8 cellular contexts compared by ENCODE assay signal in the genomic region with DNA sequence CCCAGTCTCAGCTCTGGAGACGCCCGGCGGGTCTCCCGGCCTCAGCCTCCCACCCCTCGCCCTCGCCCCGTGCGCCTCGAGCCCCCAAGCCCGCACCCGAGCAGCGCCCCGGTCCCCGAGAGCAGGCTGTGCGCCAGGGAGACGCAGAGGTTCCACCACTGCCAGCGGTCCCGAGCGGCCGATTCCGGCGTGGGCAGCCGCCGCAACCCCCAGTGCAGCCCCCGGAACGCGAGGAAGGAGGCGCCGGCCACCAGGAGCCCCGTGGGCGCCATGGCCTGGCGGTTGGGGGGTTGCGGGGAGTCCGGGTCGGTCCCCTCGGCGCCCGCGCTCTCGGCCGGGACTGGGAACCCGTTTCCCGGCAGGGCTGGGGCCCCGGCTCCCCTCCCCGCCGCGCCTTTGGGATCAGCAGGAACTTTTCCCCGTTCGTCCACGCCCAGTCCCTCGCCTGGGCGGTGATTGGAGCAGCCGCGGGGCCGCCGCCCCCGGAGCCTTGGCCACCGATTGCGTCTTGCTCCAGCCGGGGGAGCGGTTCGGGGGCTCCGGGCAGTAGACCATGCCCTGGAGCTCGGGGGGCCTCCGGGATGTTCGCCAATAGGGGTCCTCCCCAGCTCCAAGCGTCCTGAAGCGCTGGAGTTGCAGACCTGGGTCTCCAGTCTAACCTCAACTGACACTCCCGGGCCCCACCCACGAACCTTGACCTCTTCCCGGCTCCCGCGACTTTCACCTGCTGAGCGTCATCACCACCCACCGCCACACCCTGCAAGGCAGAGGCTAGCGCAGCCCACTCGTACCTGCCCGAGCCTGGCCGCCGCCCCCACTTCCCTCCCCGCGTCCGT. TPM values are rescaled to one million over a fixed set of nuclear protein-coding genes. Genes with fewer than 3 reads are reported as not detected.
A peak's percentile ranks its signal among the peaks of the same experiment; 100 is the strongest.
DNase-seq lines count a peak whose midpoint lies in the region; TF ChIP-seq lines count a peak whose summit lies in the region.

A gene with protein sequence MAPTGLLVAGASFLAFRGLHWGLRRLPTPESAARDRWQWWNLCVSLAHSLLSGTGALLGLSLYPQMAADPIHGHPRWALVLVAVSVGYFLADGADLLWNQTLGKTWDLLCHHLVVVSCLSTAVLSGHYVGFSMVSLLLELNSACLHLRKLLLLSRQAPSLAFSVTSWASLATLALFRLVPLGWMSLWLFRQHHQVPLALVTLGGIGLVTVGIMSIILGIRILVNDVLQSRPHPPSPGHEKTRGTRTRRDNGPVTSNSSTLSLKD (minus strand): TSS at position 407 of the 836 bp plus-strand sequence. CDS start 135 bp downstream, at position 272.

- H3K27me3 ChIP-seq in SK-N-SH (ENCODE audit: insufficient read depth) (no peaks in the 10 kb centered on the region), mononuclear cell (ENCODE audit: insufficient read depth, low read length) (peaks cover 7% of the 10 kb centered on the region), uterus (no peaks in the 10 kb centered on the region), Karpas-422 (ENCODE audit: low read length) (no peaks in the 10 kb centered on the region)

- peak within 1 kb of the TSS; percentile 74 for H3K4me3 Mint-ChIP-seq in activated naive CD4-positive, alpha-beta T cell treated with anti-CD3 and anti-CD28 coated beads, Interleukin-2, amount 50 U/mL, for 24 hours

- CTCF ChIA-PET in SK-N-SH (lab: Yijun Ruan, JAX) = interaction anchor here (1.1 to 1.8 kb wide), 2 partner anchors 7 to 11 kb away, joined by 3 to 8 read pairs; no protein-coding TSS in a partner anchor

- peaks cover 43% of the 10 kb centered on the region for H3F3A ChIP-seq in SK-N-SH (replicated peaks; ENCODE audit: insufficient read depth)

- peaks cover 2% of the 10 kb centered on the region for H3K36me3 Mint-ChIP-seq in activated naive CD4-positive, alpha-beta T cell treated with anti-CD3 and anti-CD28 coated beads, Interleukin-2, amount 50 U/mL, for 24 hours

- H4K20me1 ChIP-seq in SK-N-SH (ENCODE audit: insufficient read depth) = peaks cover 47% of the 10 kb centered on the region
- H4K20me1 ChIP-seq in Karpas-422 (ENCODE audit: insufficient read depth, low read depth, low read length) = no peaks in the 10 kb centered on the region; the same call in 1 of the 2 replicates

- intact Hi-C loops in uterus (cut with DNase I; ENCODE audit: low total_unique reads) = no loop called here

- peak within 1 kb of the TSS; percentile 68 to 77 for H3K4me3 ChIP-seq in SK-N-SH (ENCODE audit: low read depth in 2 of 2, low read length in 1 of 2)
- peak within 1 kb of the TSS; percentile 51 for H3K4me3 ChIP-seq in epithelial cell of esophagus (ENCODE audit: low read length)
- peak within 1 kb of the TSS; percentile 34 for H3K4me3 ChIP-seq in mononuclear cell (ENCODE audit: low read length)
- H3K4me3 ChIP-seq in uterus = peak within 1 kb of the TSS; percentile 45 to 63
- no peak within 1 kb of the TSS for H3K4me3 ChIP-seq in Karpas-422 (ENCODE audit: low read length)

- H3K9me2 ChIP-seq in SK-N-SH (no peaks in the 10 kb centered on the region), Karpas-422 (replicated peaks; ENCODE audit: insufficient read depth, low read length) (no peaks in the 10 kb centered on the region)

- POLR2A ChIA-PET in SK-N-SH (lab: Yijun Ruan, JAX) = interaction anchor here (1.6 kb wide), 1 partner anchor 41 kb away, joined by 3 read pairs; no protein-coding TSS in a partner anchor

- H3K27ac Mint-ChIP-seq in activated naive CD4-positive, alpha-beta T cell treated with anti-CD3 and anti-CD28 coated beads, Interleukin-2, amount 50 U/mL, for 24 hours = no peak within 1 kb of the TSS

- peaks cover 46% of the 10 kb centered on the region for H3K79me2 ChIP-seq in SK-N-SH (ENCODE audit: insufficient read depth)
- H3K79me2 ChIP-seq in Karpas-422 (ENCODE audit: low read length) = no peaks in the 10 kb centered on the region

- no peak for TF ChIP-seq RAD21 in SK-N-SH (IDR thresholded peaks at IDR 0.05; ENCODE audit: low read length)

- H3K4me2 ChIP-seq in SK-N-SH (peak within 1 kb of the TSS; percentile 88), Karpas-422 (ENCODE audit: low read depth, low read length, poor library complexity, severe bottlenecking) (no peak within 1 kb of the TSS)

- peak within 1 kb of the TSS; percentile 63; the same call in 1 of the 2 replicates for H2AFZ ChIP-seq in SK-N-SH (ENCODE audit: low read depth)
- no peak within 1 kb of the TSS for H2AFZ ChIP-seq in Karpas-422 (ENCODE audit: low read length)

- WGBS in SK-N-SH (ENCODE audit: low lambda C conversion rate) = 13% methylated on average over 32 of the region's 83 CpGs

- H3K9me3 ChIP-seq in SK-N-SH (no peaks in the 10 kb centered on the region), mononuclear cell (ENCODE audit: low read depth, low read length) (no peaks in the 10 kb centered on the region), uterus (no peaks in the 10 kb centered on the region), Karpas-422 (ENCODE audit: low read length) (no peaks in the 10 kb centered on the region)

- DNase-seq in activated naive CD4-positive, alpha-beta T cell treated with anti-CD3 and anti-CD28 coated beads, Interleukin-2, amount 50 U/mL, for 16 hours = no peak
- DNase-seq in SK-N-SH = peak; percentile 87
- DNase-seq in epithelial cell of esophagus (ENCODE audit: low read depth) = peak; percentile 77
- DNase-seq in uterus = peak; percentile 70 to 80
- DNase-seq in Karpas-422 = no peak
- no peak for DNase-seq in foreskin melanocyte

- no peaks in the 10 kb centered on the region for H3K9me3 Mint-ChIP-seq in activated naive CD4-positive, alpha-beta T cell treated with anti-CD3 and anti-CD28 coated beads, Interleukin-2, amount 50 U/mL, for 24 hours

- peaks cover 21% of the 10 kb centered on the region for H3K4me1 Mint-ChIP-seq in activated naive CD4-positive, alpha-beta T cell treated with anti-CD3 and anti-CD28 coated beads, Interleukin-2, amount 50 U/mL, for 24 hours

- peak within 1 kb of the TSS; percentile 60 for H3K9ac ChIP-seq in SK-N-SH
- H3K9ac ChIP-seq in Karpas-422 (ENCODE audit: low read length) = no peak within 1 kb of the TSS

- H3K4me1 ChIP-seq in SK-N-SH (ENCODE audit: control insufficient read depth in 1 of 2, insufficient read depth in 2 of 2, low read depth in 1 of 2, low read length in 1 of 2) (peaks cover 13 to 23% of the 10 kb centered on the region in 2 experiments; a peak in 3 of 4 replicates), mononuclear cell (ENCODE audit: insufficient read depth, low read length) (peaks cover 36% of the 10 kb centered on the region), uterus (peaks cover 0 to 8% of the 10 kb centered on the region in 2 donors), Karpas-422 (ENCODE audit: low read length) (peaks cover 7% of the 10 kb centered on the region)

- H3K27me3 Mint-ChIP-seq in activated naive CD4-positive, alpha-beta T cell treated with anti-CD3 and anti-CD28 coated beads, Interleukin-2, amount 50 U/mL, for 24 hours = peaks cover 12% of the 10 kb centered on the region

- TF ChIP-seq POLR2A in uterus (IDR thresholded peaks at IDR 0.05) = peak in 1 of 2 donors; percentile 53

- peak within 1 kb of the TSS; percentile 24 to 26; a peak in 2 of 4 replicates for H3K27ac ChIP-seq in SK-N-SH (ENCODE audit: low read depth in 2 of 2, low read length in 1 of 2)
- H3K27ac ChIP-seq in uterus = peak within 1 kb of the TSS; percentile 70 to 82
- H3K27ac ChIP-seq in Karpas-422 (ENCODE audit: low read length) = no peak within 1 kb of the TSS

- no peak for TF ChIP-seq EP300 in SK-N-SH (IDR thresholded peaks at IDR 0.05; ENCODE audit: borderline replicate concordance in 1 of 2, low read depth in 1 of 2, low read length in 1 of 2)

- no peak for TF ChIP-seq CTCF in SK-N-SH (IDR thresholded peaks at IDR 0.05)
- TF ChIP-seq CTCF in epithelial cell of esophagus (IDR thresholded peaks at IDR 0.05; ENCODE audit: insufficient read depth, low read depth, low read length, missing control alignments) = no peak
- TF ChIP-seq CTCF in uterus (IDR thresholded peaks at IDR 0.05) = no peak

- H3K36me3 ChIP-seq in SK-N-SH (replicated peaks in 1 of 2; ENCODE audit: control insufficient read depth in 1 of 2, insufficient read depth in 2 of 2, low read length in 1 of 2) (peaks cover 26 to 31% of the 10 kb centered on the region in 2 experiments), uterus (no peaks in the 10 kb centered on the region), Karpas-422 (ENCODE audit: insufficient read depth, low read length) (no peaks in the 10 kb centered on the region)

TF ChIP-seq in SK-N-SH, 30 proteins besides CTCF, POLR2A, EP300 and RAD21:
- TF ChIP-seq, protein P1, sequence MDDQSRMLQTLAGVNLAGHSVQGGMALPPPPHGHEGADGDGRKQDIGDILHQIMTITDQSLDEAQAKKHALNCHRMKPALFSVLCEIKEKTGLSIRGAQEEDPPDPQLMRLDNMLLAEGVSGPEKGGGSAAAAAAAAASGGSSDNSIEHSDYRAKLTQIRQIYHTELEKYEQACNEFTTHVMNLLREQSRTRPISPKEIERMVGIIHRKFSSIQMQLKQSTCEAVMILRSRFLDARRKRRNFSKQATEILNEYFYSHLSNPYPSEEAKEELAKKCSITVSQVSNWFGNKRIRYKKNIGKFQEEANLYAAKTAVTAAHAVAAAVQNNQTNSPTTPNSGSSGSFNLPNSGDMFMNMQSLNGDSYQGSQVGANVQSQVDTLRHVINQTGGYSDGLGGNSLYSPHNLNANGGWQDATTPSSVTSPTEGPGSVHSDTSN (IDR thresholded peaks at IDR 0.05) = peak; percentile 43; the same call in 1 of the 2 replicates
- TF ChIP-seq NRF1 (IDR thresholded peaks at IDR 0.05; ENCODE audit: low read depth, low read length) = no peak
- peak; percentile 23; the same call in 1 of the 2 replicates for TF ChIP-seq POLR2AphosphoS5 (IDR thresholded peaks at IDR 0.05; ENCODE audit: low read depth, low read length)
- peak; percentile 39; the same call in 1 of the 2 replicates for TF ChIP-seq SIN3A (IDR thresholded peaks at IDR 0.05; ENCODE audit: borderline replicate concordance, low read depth, low read length)
TF ChIP-seq in SK-N-SH: peak in this region for 3.

RNA-seq across cellular contexts. Expression of the gene that starts here (rescaled TPM):
- polyA plus RNA-seq in SK-N-SH (2012; rRNA removed) = 1.3 and 1.9 TPM in 2 replicates
- 1.7 and 1.9 TPM in 2 replicates for polyA plus RNA-seq in SK-N-SH (2012; cell fraction: cytosol; rRNA removed)
- polyA plus RNA-seq in SK-N-SH (2012; cell fraction: nucleus; rRNA removed) = 1.4 and 2.0 TPM in 2 replicates
- total RNA-seq in mononuclear cell (under 0.01 TPM), uterus (1 to 10 TPM in 3 of 4 donors, under 1 TPM in 1; 0.88 to 8.0 (median 5.4) TPM)
- not detected in 2 replicates for total RNA-seq in Karpas-422 (2014; rRNA removed; shearing (Covaris generic); ENCODE audit: low replicate concordance)

Comparison
In these comparisons a context has a peak if more than half of its experiments do, and no peak if none do; other contexts are left out.
1. DNase-seq: peak in SK-N-SH (single experiment), epithelial cell of esophagus (single experiment) and uterus (2 of 2); none in activated naive CD4-positive, alpha-beta T cell treated with anti-CD3 and anti-CD28 coated beads, Interleukin-2, amount 50 U/mL, for 16 hours (single experiment), Karpas-422 (single experiment) and foreskin melanocyte (single experiment).